In genomic region chr11:83156150-83156995, GRCh38 we compare ENCODE assay signal across 8 cellular contexts. TPM values are rescaled to one million over a fixed set of nuclear protein-coding genes. Genes with fewer than 3 reads are reported as not detected.
DNase-seq lines count a peak whose midpoint lies in the region; ATAC-seq and TF ChIP-seq lines count a peak whose summit lies in the region.

No MANE protein-coding gene starts in this region.

- H3K4me1 ChIP-seq in endodermal cell (ENCODE audit: control insufficient read depth, insufficient read depth, low read length), result peaks cover 7% of the 10 kb centered on the region
- H3K4me1 ChIP-seq in mesendoderm (ENCODE audit: control insufficient read depth, low read depth, low read length), result peaks cover 6% of the 10 kb centered on the region

- TF ChIP-seq CTCF in endodermal cell (conservative IDR thresholded peaks at IDR 0.05), result no peak

- no peak overlapping the region for H2BK120ac ChIP-seq in mesendoderm (ENCODE audit: low read depth, low read length)

- H3K79me1 ChIP-seq in mesendoderm (ENCODE audit: low read length), result no peaks in the 10 kb centered on the region

- H3K4ac ChIP-seq in mesendoderm (ENCODE audit: low read depth, low read length), result peak overlapping the region; percentile 60

- no peak overlapping the region for H2AK5ac ChIP-seq in mesendoderm (ENCODE audit: low read length)

- H3K27me3 ChIP-seq in endodermal cell (ENCODE audit: control insufficient read depth, insufficient read depth, low read length, poor library complexity, severe bottlenecking) (no peaks in the 10 kb centered on the region), mesendoderm (ENCODE audit: insufficient read depth, low read length, poor library complexity) (no peaks in the 10 kb centered on the region)

- H3K4me1 Mint-ChIP-seq in endodermal cell, result peaks cover 25% of the 10 kb centered on the region

- H2BK5ac ChIP-seq in mesendoderm (ENCODE audit: low read length), result peak overlapping the region; percentile 64

- H3K18ac ChIP-seq in mesendoderm (ENCODE audit: low read length), result peak overlapping the region; percentile 86

- H3K4me2 ChIP-seq in mesendoderm (ENCODE audit: low read length), result peak overlapping the region; percentile 96

- H3K27ac ChIP-seq in endodermal cell (ENCODE audit: low read depth, low read length) (peak overlapping the region; percentile 73), mesendoderm (ENCODE audit: low read depth, low read length) (peak overlapping the region; percentile 96)

- peak overlapping the region; percentile 92 for H3K56ac ChIP-seq in mesendoderm (ENCODE audit: low read length)

- H3K9me3 ChIP-seq in endodermal cell (ENCODE audit: control insufficient read depth, low read length), result no peaks in the 10 kb centered on the region

- H3K79me2 ChIP-seq in mesendoderm (ENCODE audit: control insufficient read depth, insufficient read depth, low read length), result peaks cover 40% of the 10 kb centered on the region

- H3K4me3 ChIP-seq in endodermal cell (ENCODE audit: low read length) (peak overlapping the region; percentile 98), mesendoderm (ENCODE audit: low read length) (peak overlapping the region; percentile 77)

- H4K5ac ChIP-seq in mesendoderm (ENCODE audit: low read length), result peak overlapping the region; percentile 82

- peak; percentile 95 for ATAC-seq in GM21360 (IDR thresholded peaks at IDR 0.05; ENCODE audit: unreplicated experiment)

- 2 to 15% methylated on average over 11 to 33 of the region's 35 CpGs for WGBS in endodermal cell (ENCODE audit: insufficient coverage in 1 of 2, insufficient read length in 1 of 2), 2 experiments
- no CpG with 5 or more reads among the region's 35 CpGs for WGBS in mesendoderm (ENCODE audit: extremely low coverage, insufficient coverage, low lambda C conversion rate)

- H3K27me3 Mint-ChIP-seq in endodermal cell (ENCODE audit: insufficient read depth), result peaks cover 2% of the 10 kb centered on the region

- peak overlapping the region; percentile 100 for H3K4me3 Mint-ChIP-seq in endodermal cell

- H4K8ac ChIP-seq in mesendoderm (ENCODE audit: low read depth, low read length), result peak overlapping the region; percentile 82

- H2BK15ac ChIP-seq in mesendoderm (replicated peaks; ENCODE audit: low read depth), result no peak overlapping the region

- H3K36me3 Mint-ChIP-seq in endodermal cell (ENCODE audit: low read depth), result peaks cover 19% of the 10 kb centered on the region

- H3K36me3 ChIP-seq in endodermal cell (ENCODE audit: control insufficient read depth, insufficient read depth, low read length), result peaks cover 27% of the 10 kb centered on the region
- H3K36me3 ChIP-seq in mesendoderm (ENCODE audit: control insufficient read depth, insufficient read depth, low read length), result no peaks in the 10 kb centered on the region

- H3K9me3 Mint-ChIP-seq in endodermal cell, result no peaks in the 10 kb centered on the region

- H3K23ac ChIP-seq in mesendoderm (ENCODE audit: low read length), result no peak overlapping the region

- H3K27ac Mint-ChIP-seq in endodermal cell, result peak overlapping the region; percentile 95

- H3K9ac ChIP-seq in endodermal cell (ENCODE audit: extremely low read depth, low read length, poor library complexity, severe bottlenecking), result peak overlapping the region; percentile 36
- H3K9ac ChIP-seq in mesendoderm (ENCODE audit: low read length), result peak overlapping the region; percentile 88

- DNase-seq in COR-L47 (lab: John Stamatoyannopoulos, UW) (peak; percentile 100), HS-5 (ENCODE audit: low read depth) (peak; percentile 99), NK-92 (lab: John Stamatoyannopoulos, UW; ENCODE audit: unreplicated experiment) (peak; percentile 92), endodermal cell (peak; percentile 99), mesendoderm (peak; percentile 100)
- DNase-seq in activated CD8-positive, alpha-beta memory T cell treated with anti-CD3 and anti-CD28 coated beads, Interleukin-2, amount 50 U/mL, for 1 hour (ENCODE audit: extremely low read depth), result peak; percentile 98
- peak; percentile 94 for DNase-seq in stimulated activated CD8-positive, alpha-beta memory T cell treated with anti-CD3 and anti-CD28 coated beads, Interleukin-4, amount 100 ng/mL, for 24 hours (ENCODE audit: low read depth)

RNA-seq across cellular contexts. Expression of gene PCF11, which starts 0.6 kb away (rescaled TPM):
- total RNA-seq in endodermal cell, result 10 to 100 TPM; 52.7 to 67.7 TPM
- 45.5 TPM for polyA plus RNA-seq in endodermal cell (2013, experiment 1 of 2)
- polyA plus RNA-seq in endodermal cell (2013, experiment 2 of 2), result 41.7 TPM
- 32.5 TPM for polyA plus RNA-seq in mesendoderm (2013, experiment 1 of 2)
- polyA plus RNA-seq in mesendoderm (2013, experiment 2 of 2), result 32.6 TPM

RNA-seq across cellular contexts. Expression of gene ANKRD42, which starts 37.1 kb away (rescaled TPM):
- 10 to 100 TPM; 11.1 to 11.4 TPM for total RNA-seq in endodermal cell
- 5.3 TPM for polyA plus RNA-seq in endodermal cell (2013, experiment 1 of 2)
- polyA plus RNA-seq in endodermal cell (2013, experiment 2 of 2), result 6.7 TPM
- polyA plus RNA-seq in mesendoderm (2013, experiment 1 of 2), result 4.5 TPM
- polyA plus RNA-seq in mesendoderm (2013, experiment 2 of 2), result 4.4 TPM

Comparison
In these comparisons a context has a peak if more than half of its experiments do, and no peak if none do; other contexts are left out.
1. Peak in every context shown above with its lines: DNase-seq, ATAC-seq, H3K4me3 ChIP-seq and H3K27ac ChIP-seq.